26 cellular contexts compared by ENCODE assay signal in genomic region chr1:5615076-5615475, GRCh38.
"Had no signal": no experiment of that assay in that cellular context is flagged by ENCODE, and none has a peak within 500 bp of the region (broad histone marks: within the 10 kb centered on the region; RNA-seq: fewer than 3 reads in every experiment).

No MANE protein-coding gene starts in this region.

- H3K9me3 ChIP-seq: left lung, mucosa of descending colon, pancreas, right lobe of liver, suprapubic skin, thoracic aorta, tibial artery, upper lobe of right lung had no signal

- H3K4me3 Mint-ChIP-seq: immature natural killer cell; naive thymus-derived CD4-positive, alpha-beta T cell; natural killer cell treated with Interleukin-12 subunit alpha and Interleukin-12 subunit beta and Interleukin-15 and Interleukin-18, amount 100 ng/mL, for 72 hours; stimulated activated effector memory CD8-positive, alpha-beta T cell treated with anti-CD3 and anti-CD28 coated beads, Interleukin-12 subunit alpha, Interleukin-12 subunit beta, amount 100 ng/mL, for 72 hours; stimulated activated naive CD8-positive, alpha-beta T cell treated with anti-CD3 and anti-CD28 coated beads, Interleukin-15, Interleukin-2, amounts not matched to agents 100 ng/mL and 50 ng/mL, for 24 hours had no signal

- DNase-seq: hypothalamus; immature natural killer cell; kidney; left colon; midbrain; mucosa of descending colon; naive thymus-derived CD4-positive, alpha-beta T cell; pancreas; posterior cingulate gyrus; psoas muscle; right lobe of liver; stimulated activated CD4-positive, alpha-beta T cell treated with anti-CD3 and anti-CD28 coated beads, Interleukin-15, amount 100 ng/mL, for 24 hours; stimulated activated CD4-positive, alpha-beta T cell treated with anti-CD3 and anti-CD28 coated beads, Interleukin-2, amount 100 ng/mL, for 24 hours; stimulated activated CD4-positive, alpha-beta T cell treated with anti-CD3 and anti-CD28 coated beads, Interleukin-4, amount 100 ng/mL, for 1 hour; stimulated activated naive CD4-positive, alpha-beta T cell; tibial artery; trophoblast cell; upper lobe of right lung had no signal

- H3K27ac Mint-ChIP-seq: immature natural killer cell; naive thymus-derived CD4-positive, alpha-beta T cell; natural killer cell treated with Interleukin-12 subunit alpha and Interleukin-12 subunit beta and Interleukin-15 and Interleukin-18, amount 100 ng/mL, for 72 hours; stimulated activated effector memory CD8-positive, alpha-beta T cell treated with anti-CD3 and anti-CD28 coated beads, Interleukin-12 subunit alpha, Interleukin-12 subunit beta, amount 100 ng/mL, for 72 hours; stimulated activated naive CD8-positive, alpha-beta T cell treated with anti-CD3 and anti-CD28 coated beads, Interleukin-15, Interleukin-2, amounts not matched to agents 100 ng/mL and 50 ng/mL, for 24 hours had no signal

- H3K4me2 ChIP-seq: smooth muscle cell had no signal

- ATAC-seq: left colon; left lung; mucosa of descending colon; naive thymus-derived CD4-positive, alpha-beta T cell; natural killer cell treated with Interleukin-12 subunit alpha and Interleukin-12 subunit beta and Interleukin-15 and Interleukin-18, amount 100 ng/mL, for 72 hours; pancreas; psoas muscle; right lobe of liver; stimulated activated effector memory CD8-positive, alpha-beta T cell treated with anti-CD3 and anti-CD28 coated beads, Interleukin-12 subunit alpha, Interleukin-12 subunit beta, amount 100 ng/mL, for 72 hours; upper lobe of right lung had no signal

- H3K27me3 ChIP-seq: right lobe of liver had no signal

- H3K36me3 ChIP-seq: left lung, pancreas, right lobe of liver, suprapubic skin, thoracic aorta, tibial artery, upper lobe of right lung had no signal

- H3K4me1 Mint-ChIP-seq: immature natural killer cell; naive thymus-derived CD4-positive, alpha-beta T cell; stimulated activated effector memory CD8-positive, alpha-beta T cell treated with anti-CD3 and anti-CD28 coated beads, Interleukin-12 subunit alpha, Interleukin-12 subunit beta, amount 100 ng/mL, for 72 hours had no signal

- H3K27ac ChIP-seq: left lung, pancreas, psoas muscle, right lobe of liver, suprapubic skin, thoracic aorta, tibial artery, upper lobe of right lung had no signal

- H3K4me3 ChIP-seq: left lung, lung, mucosa of descending colon, pancreas, psoas muscle, right lobe of liver, smooth muscle cell, suprapubic skin, thoracic aorta, tibial artery, upper lobe of right lung had no signal

- H3K9me3 Mint-ChIP-seq: natural killer cell treated with Interleukin-12 subunit alpha and Interleukin-12 subunit beta and Interleukin-15 and Interleukin-18, amount 100 ng/mL, for 72 hours; stimulated activated effector memory CD8-positive, alpha-beta T cell treated with anti-CD3 and anti-CD28 coated beads, Interleukin-12 subunit alpha, Interleukin-12 subunit beta, amount 100 ng/mL, for 72 hours; stimulated activated naive CD8-positive, alpha-beta T cell treated with anti-CD3 and anti-CD28 coated beads, Interleukin-15, Interleukin-2, amounts not matched to agents 100 ng/mL and 50 ng/mL, for 24 hours had no signal

- H3K4me1 ChIP-seq: left lung, pancreas, psoas muscle, right lobe of liver, suprapubic skin, tibial artery, upper lobe of right lung had no signal

- H3K36me3 Mint-ChIP-seq: immature natural killer cell; naive thymus-derived CD4-positive, alpha-beta T cell; natural killer cell treated with Interleukin-12 subunit alpha and Interleukin-12 subunit beta and Interleukin-15 and Interleukin-18, amount 100 ng/mL, for 72 hours; stimulated activated effector memory CD8-positive, alpha-beta T cell treated with anti-CD3 and anti-CD28 coated beads, Interleukin-12 subunit alpha, Interleukin-12 subunit beta, amount 100 ng/mL, for 72 hours had no signal
